In the genomic region with DNA sequence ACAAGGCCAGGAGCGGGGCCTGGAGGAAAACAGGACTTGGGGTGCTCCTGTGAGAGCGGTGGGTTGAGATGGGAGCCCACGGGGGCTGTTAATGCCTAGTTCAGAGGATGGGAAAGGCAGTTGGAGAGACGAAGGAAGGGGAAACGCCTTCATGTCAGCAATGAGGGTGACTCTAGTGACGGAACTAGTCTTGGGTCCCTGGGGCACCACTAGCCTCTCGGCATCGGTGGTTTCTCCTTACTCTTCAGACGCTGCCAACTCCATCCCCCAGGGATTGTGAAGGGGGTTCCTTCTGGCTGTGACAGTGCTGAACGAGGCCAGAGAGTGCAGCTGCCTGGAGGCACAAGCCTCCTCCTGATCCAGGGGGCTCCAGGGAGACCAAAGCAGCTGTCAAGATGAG, we compare ENCODE assay signal across 6 cellular contexts. TPM values are rescaled to one million over a fixed set of nuclear protein-coding genes. Genes with fewer than 3 reads are reported as not detected.
DNase-seq lines count a peak whose midpoint lies in the region; ATAC-seq and TF ChIP-seq lines count a peak whose summit lies in the region.

No MANE protein-coding gene starts in this region.

- H3K79me1 ChIP-seq in trophoblast cell (ENCODE audit: low read length), result peaks cover 14% of the 10 kb centered on the region

- peaks cover 8% of the 10 kb centered on the region; the same call in 1 of the 2 replicates for H3K4me1 ChIP-seq in HUES6 (ENCODE audit: control insufficient read depth, insufficient read depth, low read length)
- H3K4me1 ChIP-seq in colonic mucosa, result peaks cover 9% of the 10 kb centered on the region
- H3K4me1 ChIP-seq in trophoblast cell (ENCODE audit: control insufficient read depth in 1 of 2, insufficient read depth in 2 of 2, low read length in 2 of 2), result peaks cover 16 to 19% of the 10 kb centered on the region in 2 experiments

- no peak overlapping the region; the same call in 1 of the 2 replicates for H3K27ac ChIP-seq in HUES6 (ENCODE audit: low read depth, low read length)
- H3K27ac ChIP-seq in colonic mucosa, result peak overlapping the region; percentile 96
- H3K27ac ChIP-seq in trophoblast cell (ENCODE audit: low read depth, low read length), result no peak overlapping the region

- H2BK12ac ChIP-seq in trophoblast cell (ENCODE audit: low read length), result no peak overlapping the region

- H3K9me3 ChIP-seq in HUES6 (ENCODE audit: control insufficient read depth, insufficient read depth, low read depth, low read length) (no peaks in the 10 kb centered on the region), colonic mucosa (no peaks in the 10 kb centered on the region), trophoblast cell (ENCODE audit: insufficient read depth, low read depth, low read length) (no peaks in the 10 kb centered on the region)

- H2AFZ ChIP-seq in trophoblast cell (ENCODE audit: insufficient read depth, low read length, poor library complexity), result peak overlapping the region; percentile 72

- H3K36me3 ChIP-seq in HUES6 (ENCODE audit: control insufficient read depth, insufficient read depth, low read length) (no peaks in the 10 kb centered on the region), colonic mucosa (peaks cover 5% of the 10 kb centered on the region), trophoblast cell (ENCODE audit: control insufficient read depth in 1 of 2, insufficient read depth in 2 of 2, low read length in 2 of 2) (peaks cover 1 to 2% of the 10 kb centered on the region in 2 experiments)

- intact Hi-C loops in colonic mucosa (cut with DNase I), result no loop called here

- H2AK5ac ChIP-seq in trophoblast cell (ENCODE audit: low read length), result peak overlapping the region; percentile 74

- H2BK120ac ChIP-seq in trophoblast cell (ENCODE audit: insufficient read depth, low read length, poor library complexity), result peak overlapping the region; percentile 52

- DNase-seq in colonic mucosa (no peak), trophoblast cell (peak in 1 of 2 donors; percentile 7), SW 1271 (lab: John Stamatoyannopoulos, UW) (no peak), ureter (ENCODE audit: low spot score) (no peak)

- no peak overlapping the region for H2BK5ac ChIP-seq in trophoblast cell (ENCODE audit: low read depth, low read length, poor library complexity)

- H4K12ac ChIP-seq in trophoblast cell (ENCODE audit: low read depth, low read length), result peak overlapping the region; percentile 90

- H3K4me3 ChIP-seq in HUES6 (ENCODE audit: low read depth, low read length) (peak overlapping the region; percentile 83), colonic mucosa (peak overlapping the region; percentile 95), trophoblast cell (ENCODE audit: low read depth, low read length) (peak overlapping the region; percentile 79)

- no peak for ATAC-seq in GM21515 (IDR thresholded peaks at IDR 0.05; ENCODE audit: unreplicated experiment)

- peak overlapping the region; percentile 65 for H3K9ac ChIP-seq in HUES6 (ENCODE audit: low read length)
- H3K9ac ChIP-seq in colonic mucosa (ENCODE audit: low read depth in 2 of 2, low read length in 2 of 2), result peak overlapping the region; percentile 92 to 99
- peak overlapping the region; percentile 50 for H3K9ac ChIP-seq in trophoblast cell (ENCODE audit: low read length)

- H3K23ac ChIP-seq in trophoblast cell (ENCODE audit: low read length), result no peak overlapping the region

- H3K14ac ChIP-seq in trophoblast cell (ENCODE audit: low read length), result peak overlapping the region; percentile 82

- peak overlapping the region; percentile 66 for H3K4ac ChIP-seq in trophoblast cell (ENCODE audit: low read depth, low read length)

- no peaks in the 10 kb centered on the region for H3K27me3 ChIP-seq in HUES6 (ENCODE audit: control insufficient read depth, insufficient read depth, low read length)
- no peaks in the 10 kb centered on the region for H3K27me3 ChIP-seq in colonic mucosa
- no peaks in the 10 kb centered on the region for H3K27me3 ChIP-seq in trophoblast cell (ENCODE audit: insufficient read depth, low read length)

- H3K79me2 ChIP-seq in trophoblast cell (ENCODE audit: control insufficient read depth, insufficient read depth, low read length, poor library complexity), result peaks cover 7% of the 10 kb centered on the region

- no CpG with 5 or more reads among the region's 10 CpGs for WGBS in trophoblast cell (ENCODE audit: extremely low coverage, insufficient coverage, insufficient read length)

- TF ChIP-seq CTCF in colonic mucosa (IDR thresholded peaks at IDR 0.05), result no peak

- H4K8ac ChIP-seq in trophoblast cell (ENCODE audit: low read depth, low read length), result peak overlapping the region; percentile 93

- H4K91ac ChIP-seq in trophoblast cell (ENCODE audit: low read depth, low read length), result peak overlapping the region; percentile 88

- H3K4me2 ChIP-seq in trophoblast cell (ENCODE audit: low read length), result peak overlapping the region; percentile 81

- H3K18ac ChIP-seq in trophoblast cell (ENCODE audit: low read length), result peak overlapping the region; percentile 24

RNA-seq across cellular contexts. Expression of gene CAMTA2, which starts 0.7 kb away (rescaled TPM):
- total RNA-seq in colonic mucosa (10 to 100 TPM; 39.8 to 52.6 TPM), ureter (86.0 TPM)
- polyA plus RNA-seq in trophoblast cell (2013), result 38.3 and 39.7 TPM in 2 replicates

RNA-seq across cellular contexts. Expression of gene INCA1, which starts 9.2 kb away (rescaled TPM):
- total RNA-seq in colonic mucosa, result 1 to 10 TPM; 1.6 to 4.2 TPM
- 0.55 and 0.56 TPM in 2 replicates for polyA plus RNA-seq in trophoblast cell (2013)
- total RNA-seq in ureter, result 1.1 TPM

RNA-seq across cellular contexts. Expression of gene KIF1C, which starts 9.6 kb away (rescaled TPM):
- 100 to 1,000 TPM; 195 to 291 TPM for total RNA-seq in colonic mucosa
- 34.8 and 36.6 TPM in 2 replicates for polyA plus RNA-seq in trophoblast cell (2013)
- 141 TPM for total RNA-seq in ureter

RNA-seq across cellular contexts. Expression of gene SPAG7, which starts 20.6 kb away (rescaled TPM):
- total RNA-seq in colonic mucosa (10 to 100 TPM; 47.7 to 56.4 TPM), ureter (66.4 TPM)
- 59.1 and 62.6 TPM in 2 replicates for polyA plus RNA-seq in trophoblast cell (2013)

RNA-seq across cellular contexts. Expression of gene ENO3, which starts 37.2 kb away (rescaled TPM):
- total RNA-seq in colonic mucosa (10 to 100 TPM in 1 of 2 donors, 1 to 10 TPM in 1; 3.8 to 17.6 TPM), ureter (6.2 TPM)
- 5.6 and 5.8 TPM in 2 replicates for polyA plus RNA-seq in trophoblast cell (2013)
